Comparison of ENCODE assay signal across 8 cellular contexts in genomic region chr2:24919100-24919976, GRCh38. TPM values are rescaled to one million over a fixed set of nuclear protein-coding genes. Genes with fewer than 3 reads are reported as not detected.
DNase-seq lines count a peak whose midpoint lies in the region; ATAC-seq, FAIRE-seq and TF ChIP-seq lines count a peak whose summit lies in the region.

No MANE protein-coding gene starts in this region.

- no peaks in the 10 kb centered on the region; the same call in 1 of the 2 replicates for H4K20me1 ChIP-seq in HepG2 (ENCODE audit: insufficient read depth, low read length)

- H3K36me3 ChIP-seq in CD8-positive, alpha-beta memory T cell (ENCODE audit: insufficient read depth, low read length) = no peaks in the 10 kb centered on the region
- H3K36me3 ChIP-seq in HUES48 (ENCODE audit: control insufficient read depth, insufficient read depth, low read length) (peaks cover 8% of the 10 kb centered on the region; the same call in 1 of the 2 replicates), HepG2 (replicated peaks in 1 of 2; ENCODE audit: control insufficient read depth in 1 of 2, insufficient read depth in 2 of 2, low read length in 2 of 2) (no peaks in the 10 kb centered on the region)

- 28% methylated on average over 23 of the region's 67 CpGs for WGBS in HepG2 (ENCODE audit: low lambda C conversion rate)

- no peak for TF ChIP-seq RAD21 in HepG2 (CRISPR knock-in tag; IDR thresholded peaks at IDR 0.05)

- intact Hi-C loops in HepG2 (cut with micrococcal nuclease; ENCODE audit: unreplicated experiment) = no loop called here

- DNase-seq in CD8-positive, alpha-beta memory T cell = peak; percentile 61 to 80 (median 69)
- DNase-seq in GM20000 (ENCODE audit: low spot score) = peak; percentile 75
- DNase-seq in UCSD-AML1 (lab: John Stamatoyannopoulos, UW; ENCODE audit: unreplicated experiment) = peak; percentile 28
- peak in 2 of 61 donors; percentile 33 to 51 for DNase-seq in caudate nucleus (lab: John Stamatoyannopoulos, UW)
- no peak for DNase-seq in HepG2 (ENCODE audit: low spot score)
- DNase-seq in stimulated activated CD8-positive, alpha-beta memory T cell treated with anti-CD3 and anti-CD28 coated beads, Interleukin-15, amount 100 ng/mL, for 1 hour (ENCODE audit: low read depth) = peak; percentile 20
- DNase-seq in GF-D8 (lab: John Stamatoyannopoulos, UW) = no peak

- H3K27me3 Mint-ChIP-seq in CD8-positive, alpha-beta memory T cell = no peaks in the 10 kb centered on the region

- ATAC-seq in HepG2 = peak; percentile 15

- TF ChIP-seq POLR2A in HepG2 (IDR thresholded peaks at IDR 0.05; ENCODE audit: insufficient read depth in 1 of 2, low read depth in 2 of 2, low read length in 2 of 2) = no peak

- H3K9ac ChIP-seq in HUES48 (ENCODE audit: low read depth, low read length) (no peak overlapping the region; the same call in 1 of the 2 replicates), HepG2 (ENCODE audit: insufficient read depth, low read depth, low read length) (no peak overlapping the region)

- H3K9me3 Mint-ChIP-seq in CD8-positive, alpha-beta memory T cell = no peaks in the 10 kb centered on the region

- POLR2A ChIA-PET in CD8-positive, alpha-beta memory T cell (lab: Charles Lee) = interaction anchor here (0.6 to 1.3 kb wide), 3 partner anchors 52 to 333 kb away, joined by 3 to 5 read pairs (median 3); no protein-coding TSS in a partner anchor
- POLR2A ChIA-PET in HepG2 (lab: Yijun Ruan, JAX) = no interaction called here

- no TSS peak for BruUV-seq in HepG2 (replicated peaks; lab: Mats Ljungman, UMichigan)

- in situ Hi-C loops in HepG2 (cut with HindIII; ENCODE audit: extremely low pct_ligation_motif_present, low pct_unique_long_range_greater_than_20kb) = no loop called here

- TF ChIP-seq CTCF in GM20000 (IDR thresholded peaks at IDR 0.05; ENCODE audit: extremely low read depth, missing control alignments) (no peak), HepG2 (CRISPR knock-in tag; IDR thresholded peaks at IDR 0.05) (no peak)

- FAIRE-seq in HepG2 (lab: Jason Lieb, UNC) = no peak

- no peaks in the 10 kb centered on the region for H3K27me3 ChIP-seq in CD8-positive, alpha-beta memory T cell (ENCODE audit: insufficient read depth, low read length, poor library complexity, severe bottlenecking)
- H3K27me3 ChIP-seq in HUES48 (ENCODE audit: control insufficient read depth, insufficient read depth, low read length) = peaks cover 3% of the 10 kb centered on the region; the same call in 1 of the 2 replicates
- H3K27me3 ChIP-seq in HepG2 (ENCODE audit: control insufficient read depth in 1 of 2, insufficient read depth in 2 of 2, low read length in 2 of 2) = peaks cover 24 to 82% of the 10 kb centered on the region in 2 experiments

- H3K4me1 Mint-ChIP-seq in CD8-positive, alpha-beta memory T cell = peaks cover 33 to 41% (median 38%) of the 10 kb centered on the region in 3 donors

- peak overlapping the region; percentile 51 for H3K27ac ChIP-seq in CD8-positive, alpha-beta memory T cell (ENCODE audit: low read depth, low read length)
- no peak overlapping the region for H3K27ac ChIP-seq in HUES48 (ENCODE audit: low read depth, low read length)
- peak overlapping the region; percentile 26 for H3K27ac ChIP-seq in caudate nucleus (ENCODE audit: low read depth, low read length)
- H3K27ac ChIP-seq in HepG2 (ENCODE audit: extremely low read length, insufficient read depth, low read length) = no peak overlapping the region

- H3K9me3 ChIP-seq in CD8-positive, alpha-beta memory T cell (ENCODE audit: low read length) = no peaks in the 10 kb centered on the region
- H3K9me3 ChIP-seq in HUES48 (ENCODE audit: control insufficient read depth, insufficient read depth, low read length) (no peaks in the 10 kb centered on the region), HepG2 (ENCODE audit: low read length) (no peaks in the 10 kb centered on the region)

- H2AFZ ChIP-seq in HepG2 (ENCODE audit: low read length) = no peak overlapping the region

- no peaks in the 10 kb centered on the region for H3K79me2 ChIP-seq in HepG2 (ENCODE audit: insufficient read depth, low read length)

- H3K4me2 ChIP-seq in HepG2 (ENCODE audit: low read depth, low read length) = peak overlapping the region; percentile 47

- TF ChIP-seq EP300 in HepG2 (IDR thresholded peaks at IDR 0.05; ENCODE audit: low read depth in 2 of 2, low read length in 2 of 2) (no peak), HepG2 (CRISPR knock-in tag; IDR thresholded peaks at IDR 0.05; ENCODE audit: borderline replicate concordance) (no peak)

- H3K4me3 Mint-ChIP-seq in CD8-positive, alpha-beta memory T cell = peak overlapping the region; percentile 89 to 97 (median 93)

- H3K27ac Mint-ChIP-seq in CD8-positive, alpha-beta memory T cell = peak overlapping the region; percentile 58 to 96 (median 92)

- peaks cover 0 to 6% (median 0%) of the 10 kb centered on the region in 3 donors for H3K36me3 Mint-ChIP-seq in CD8-positive, alpha-beta memory T cell

- peak overlapping the region; percentile 77 for H3K4me3 ChIP-seq in CD8-positive, alpha-beta memory T cell (ENCODE audit: low read length)
- H3K4me3 ChIP-seq in HUES48 (ENCODE audit: low read depth, low read length) (peak overlapping the region; percentile 64), HepG2 (replicated peaks in 1 of 3; ENCODE audit: insufficient read depth in 1 of 3, low read depth in 2 of 3, low read length in 3 of 3) (peak overlapping the region in 2 of 3 experiments; percentile 22 to 47; a peak in 2 of 6 replicates)

- CTCF ChIA-PET in CD8-positive, alpha-beta memory T cell (lab: Charles Lee) = interaction anchor here (1.0 kb wide), 1 partner anchor 55 kb away, joined by 3 read pairs; no protein-coding TSS in a partner anchor
- CTCF ChIA-PET in HepG2 (lab: Yijun Ruan, JAX; ENCODE audit: low intra/inter-chr PET ratio, low total read pairs) = no interaction called here

- H3K4me1 ChIP-seq in CD8-positive, alpha-beta memory T cell (ENCODE audit: insufficient read depth, low read length) = peaks cover 32% of the 10 kb centered on the region
- H3K4me1 ChIP-seq in HUES48 (ENCODE audit: control insufficient read depth, insufficient read depth, low read length) = 0 out of 2 replicates have a peak, but pooled peaks cover 4% of the 10 kb centered on the region
- peaks cover 13% of the 10 kb centered on the region for H3K4me1 ChIP-seq in HepG2 (ENCODE audit: insufficient read depth, low read length)

TF ChIP-seq in HepG2, 621 proteins besides CTCF, POLR2A, EP300 and RAD21 (continues in another document):
- no peak for TF ChIP-seq GPN1 (CRISPR knock-in tag; IDR thresholded peaks at IDR 0.05; ENCODE audit: borderline replicate concordance)

RNA-seq across cellular contexts. Expression of gene ADCY3, which starts 0.7 kb away (rescaled TPM):
- total RNA-seq in CD8-positive, alpha-beta memory T cell = 10 to 100 TPM; 90.9 to 95.4 TPM
- polyA plus RNA-seq in CD8-positive, alpha-beta memory T cell = 8.8 TPM
- 0.11 TPM in 1 of 2 replicates, not detected in the other for total RNA-seq in HepG2 (2016; rRNA removed; fragmentation: Illumina TruSeq; extraction: Trizol)
- total RNA-seq in HepG2 (2016; cell fraction: cytosol; rRNA removed; fragmentation: Illumina TruSeq; extraction: Trizol; ENCODE audit: low read depth) = not detected in 2 replicates
- total RNA-seq in HepG2 (2016; cell fraction: insoluble cytoplasmic fraction; rRNA removed; fragmentation: Illumina TruSeq; extraction: Trizol) = 0.13 and 0.21 TPM in 2 replicates
- total RNA-seq in HepG2 (2016; cell fraction: membrane; rRNA removed; fragmentation: Illumina TruSeq; extraction: Trizol) = 0.21 TPM in 1 of 2 replicates, not detected in the other
- total RNA-seq in HepG2 (2016; cell fraction: nucleus; rRNA removed; fragmentation: Illumina TruSeq; extraction: Trizol) = not detected in 2 replicates
- 0.40 and 0.61 TPM in 2 replicates for polyA plus RNA-seq in HepG2 (2011; rRNA removed)
- 0.10 and 0.42 TPM in 2 replicates for polyA plus RNA-seq in HepG2 (2011; cell fraction: cytosol; rRNA removed)
- polyA plus RNA-seq in HepG2 (2011; cell fraction: nucleus; rRNA removed) = 1.8 and 2.6 TPM in 2 replicates
- polyA plus RNA-seq in HepG2 (2012) = 0.12 and 0.13 TPM in 2 replicates
- polyA plus RNA-seq in HepG2 (2016; cell fraction: cytosol; fragmentation: Illumina TruSeq; extraction: Trizol; ENCODE audit: low read depth) = not detected in 2 replicates
- polyA plus RNA-seq in HepG2 (2016; cell fraction: insoluble cytoplasmic fraction; fragmentation: Illumina TruSeq; extraction: Trizol; ENCODE audit: low read depth) = not detected in 2 replicates
- 0.36 TPM in 1 of 2 replicates, not detected in the other for polyA plus RNA-seq in HepG2 (2016; cell fraction: membrane; fragmentation: Illumina TruSeq; extraction: Trizol; ENCODE audit: low read depth)
- not detected in 2 replicates for polyA plus RNA-seq in HepG2 (2016; cell fraction: nucleus; fragmentation: Illumina TruSeq; extraction: Trizol; ENCODE audit: insufficient read depth, low read depth)
- polyA minus RNA-seq in HepG2 (2011; rRNA and poly(A)+ RNA removed; ENCODE audit: low replicate concordance) = 1.3 and 222 TPM in 2 replicates
- 1.1 and 1.8 TPM in 2 replicates for polyA minus RNA-seq in HepG2 (2011; cell fraction: cytosol; rRNA and poly(A)+ RNA removed)
- polyA minus RNA-seq in HepG2 (2011; cell fraction: nucleus; rRNA and poly(A)+ RNA removed) = 0.77 and 1.2 TPM in 2 replicates

RNA-seq across cellular contexts. Expression of gene DNAJC27, which starts 52.4 kb away (rescaled TPM):
- 1 to 10 TPM; 4.4 to 4.7 TPM for total RNA-seq in CD8-positive, alpha-beta memory T cell
- polyA plus RNA-seq in CD8-positive, alpha-beta memory T cell = 2.8 TPM
- total RNA-seq in HepG2 (2016; rRNA removed; fragmentation: Illumina TruSeq; extraction: Trizol) = 2.3 and 3.1 TPM in 2 replicates
- 0.79 and 1.5 TPM in 2 replicates for total RNA-seq in HepG2 (2016; cell fraction: cytosol; rRNA removed; fragmentation: Illumina TruSeq; extraction: Trizol; ENCODE audit: low read depth)
- total RNA-seq in HepG2 (2016; cell fraction: insoluble cytoplasmic fraction; rRNA removed; fragmentation: Illumina TruSeq; extraction: Trizol) = 2.2 and 3.0 TPM in 2 replicates
- 1.4 and 1.5 TPM in 2 replicates for total RNA-seq in HepG2 (2016; cell fraction: membrane; rRNA removed; fragmentation: Illumina TruSeq; extraction: Trizol)
- 7.0 and 8.0 TPM in 2 replicates for total RNA-seq in HepG2 (2016; cell fraction: nucleus; rRNA removed; fragmentation: Illumina TruSeq; extraction: Trizol)
- polyA plus RNA-seq in HepG2 (2011; rRNA removed) = 3.7 TPM in 2 replicates
- polyA plus RNA-seq in HepG2 (2011; cell fraction: cytosol; rRNA removed) = 1.2 and 1.8 TPM in 2 replicates
- polyA plus RNA-seq in HepG2 (2011; cell fraction: nucleus; rRNA removed) = 6.6 and 7.5 TPM in 2 replicates
- 3.3 and 3.4 TPM in 2 replicates for polyA plus RNA-seq in HepG2 (2012)
- polyA plus RNA-seq in HepG2 (2016; cell fraction: cytosol; fragmentation: Illumina TruSeq; extraction: Trizol; ENCODE audit: low read depth) = 0.52 and 1.00 TPM in 2 replicates
- 1.5 and 1.7 TPM in 2 replicates for polyA plus RNA-seq in HepG2 (2016; cell fraction: insoluble cytoplasmic fraction; fragmentation: Illumina TruSeq; extraction: Trizol; ENCODE audit: low read depth)
- 1.0 TPM in 2 replicates for polyA plus RNA-seq in HepG2 (2016; cell fraction: membrane; fragmentation: Illumina TruSeq; extraction: Trizol; ENCODE audit: low read depth)
- 5.5 and 6.3 TPM in 2 replicates for polyA plus RNA-seq in HepG2 (2016; cell fraction: nucleus; fragmentation: Illumina TruSeq; extraction: Trizol; ENCODE audit: insufficient read depth, low read depth)
- polyA minus RNA-seq in HepG2 (2011; rRNA and poly(A)+ RNA removed; ENCODE audit: low replicate concordance) = 2.1 and 3.3 TPM in 2 replicates
- polyA minus RNA-seq in HepG2 (2011; cell fraction: cytosol; rRNA and poly(A)+ RNA removed) = 1.2 and 1.5 TPM in 2 replicates
- polyA minus RNA-seq in HepG2 (2011; cell fraction: nucleus; rRNA and poly(A)+ RNA removed) = 18.9 and 22.9 TPM in 2 replicates

Comparison
In these comparisons a context has a peak if more than half of its experiments do, and no peak if none do; other contexts are left out.
1. DNase-seq: peak in CD8-positive, alpha-beta memory T cell (5 of 5), GM20000 (single experiment), UCSD-AML1 (single experiment) and stimulated activated CD8-positive, alpha-beta memory T cell treated with anti-CD3 and anti-CD28 coated beads, Interleukin-15, amount 100 ng/mL, for 1 hour (single experiment); none in HepG2 (single experiment) and GF-D8 (single experiment).
2. H3K27ac ChIP-seq: peak in CD8-positive, alpha-beta memory T cell (single experiment) and caudate nucleus (single experiment); none in HUES48 (single experiment) and HepG2 (single experiment).
3. RNA of gene ADCY3, which starts 0.7 kb away (total RNA-seq): 90.9 to 95.4 TPM in CD8-positive, alpha-beta memory T cell; 0.11 to 0.21 TPM in HepG2; every median in the first group is over 10 times any median in the second.
4. Peak in every context shown above with its lines, with median percentiles within 50 percentile points of each other: H3K4me3 ChIP-seq.